In the genomic region with DNA sequence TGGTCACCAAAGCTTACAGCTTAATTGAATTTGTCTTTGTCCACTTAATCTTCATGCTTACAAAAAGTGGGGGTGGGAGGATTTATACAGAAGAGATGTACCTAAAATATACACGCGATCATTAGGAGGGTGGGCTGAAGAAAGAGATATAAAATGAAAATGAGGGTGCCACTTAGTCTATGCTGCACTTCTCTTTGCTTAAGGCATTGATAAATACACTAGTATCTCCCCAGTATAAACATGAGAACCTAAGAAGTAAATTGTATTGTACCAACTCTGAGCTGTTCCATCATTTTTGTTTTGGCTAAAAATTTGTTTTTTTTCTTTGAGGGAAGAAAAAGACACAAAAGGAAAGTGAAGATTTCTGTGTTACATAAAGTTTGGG, we compare ENCODE assay signal across 1 cellular context.
TF ChIP-seq lines count a peak whose summit lies in the region.

No MANE protein-coding gene starts in this region.

TF ChIP-seq in A549, 52 proteins besides CTCF, POLR2A, EP300 and RAD21 (continued from another document):
- TF ChIP-seq HMGXB4 (CRISPR knock-in tag; IDR thresholded peaks at IDR 0.05; ENCODE audit: borderline replicate concordance) (no peak), HEYL (CRISPR knock-in tag; IDR thresholded peaks at IDR 0.05) (no peak), RARB (CRISPR knock-in tag; IDR thresholded peaks at IDR 0.05) (no peak), HOXB13 (CRISPR knock-in tag; IDR thresholded peaks at IDR 0.05; ENCODE audit: low read depth) (no peak), POLR2AphosphoS2 (conservative IDR thresholded peaks at IDR 0.05; ENCODE audit: low read length) (no peak)
- TF ChIP-seq, protein P1, sequence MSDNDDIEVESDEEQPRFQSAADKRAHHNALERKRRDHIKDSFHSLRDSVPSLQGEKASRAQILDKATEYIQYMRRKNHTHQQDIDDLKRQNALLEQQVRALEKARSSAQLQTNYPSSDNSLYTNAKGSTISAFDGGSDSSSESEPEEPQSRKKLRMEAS (IDR thresholded peaks at IDR 0.05): no peak
